1 cellular context compared by ENCODE assay signal in genomic region chr21:17775431-17776126, GRCh38.
A peak's percentile ranks its signal among the peaks of the same experiment; 100 is the strongest.
TF ChIP-seq lines count a peak whose summit lies in the region.

No MANE protein-coding gene starts in this region.

TF ChIP-seq in GM12878, 131 proteins besides CTCF, POLR2A, EP300 and RAD21 (continued from another document):
- TF ChIP-seq PAX5 (IDR thresholded peaks at IDR 0.05; ENCODE audit: borderline replicate concordance, low read depth, low read length) = 0 out of 2 replicates have a peak, but pooled peaks have one; percentile 12
- TF ChIP-seq CREM (IDR thresholded peaks at IDR 0.05; ENCODE audit: low read depth) = peak; percentile 38; the same call in 1 of the 2 replicates
- 0 out of 2 replicates have a peak, but pooled peaks have one; percentile 35 for TF ChIP-seq ZNF687 (IDR thresholded peaks at IDR 0.05)
- TF ChIP-seq SPI1 (IDR thresholded peaks at IDR 0.05; ENCODE audit: borderline replicate concordance, insufficient read depth, low read depth, low read length) = peak; percentile 46; the same call in 1 of the 2 replicates
- TF ChIP-seq MTA2 (IDR thresholded peaks at IDR 0.05; ENCODE audit: low read depth) = peak; percentile 64
- TF ChIP-seq IKZF1 (conservative IDR thresholded peaks at IDR 0.05) = peak; percentile 68
- TF ChIP-seq USF1 (IDR thresholded peaks at IDR 0.05; ENCODE audit: borderline replicate concordance, extremely low read length, insufficient read depth, low read depth, low read length) = no peak
- TF ChIP-seq BHLHE40 (IDR thresholded peaks at IDR 0.05; ENCODE audit: borderline replicate concordance in 1 of 2, low read depth in 2 of 2, low read length in 1 of 2) = peak in 1 of 2 experiments; percentile 24; a peak in 1 of 4 replicates
- TF ChIP-seq USF2 (IDR thresholded peaks at IDR 0.05; ENCODE audit: borderline replicate concordance, low read depth, low read length) = no peak
- TF ChIP-seq IKZF2 (IDR thresholded peaks at IDR 0.05) = peak; percentile 29 to 33; a peak in 2 of 4 replicates
- TF ChIP-seq NBN (IDR thresholded peaks at IDR 0.05) = 0 out of 2 replicates have a peak, but pooled peaks have one; percentile 45
- peak; percentile 54; the same call in 1 of the 2 replicates for TF ChIP-seq ATF7 (IDR thresholded peaks at IDR 0.05; ENCODE audit: low read depth)
- peak; percentile 76 for TF ChIP-seq RUNX3 (IDR thresholded peaks at IDR 0.05; ENCODE audit: low read length)
- TF ChIP-seq NFIC (IDR thresholded peaks at IDR 0.05; ENCODE audit: low read depth, low read length) = no peak
- TF ChIP-seq ZNF592 (IDR thresholded peaks at IDR 0.05) = no peak
- TF ChIP-seq RELA (IDR thresholded peaks at IDR 0.05; ENCODE audit: borderline replicate concordance, partially characterized antibody) = peak; percentile 41
- 0 out of 2 replicates have a peak, but pooled peaks have one; percentile 21 for TF ChIP-seq POLR2AphosphoS5 (IDR thresholded peaks at IDR 0.05; ENCODE audit: low read length)
